In genomic region chr4:1004071-1004418, GRCh38 we compare ENCODE assay signal across 16 cellular contexts. TPM values are rescaled to one million over a fixed set of nuclear protein-coding genes. Genes with fewer than 3 reads are reported as not detected.
DNase-seq lines count a peak whose midpoint lies in the region; ATAC-seq and TF ChIP-seq lines count a peak whose summit lies in the region.
"Had no signal": no experiment of that assay in that cellular context is flagged by ENCODE, and none has a peak within 500 bp of the region (broad histone marks: within the 10 kb centered on the region; RNA-seq: fewer than 3 reads in every experiment).

No MANE protein-coding gene starts in this region.

- no peak overlapping the region for H3K4me3 ChIP-seq in endodermal cell (ENCODE audit: low read length)
- no peak overlapping the region for H3K4me3 ChIP-seq in neuronal stem cell (ENCODE audit: low read length in 2 of 2)
- H3K4me3 ChIP-seq: GM12878 had no signal

- H3K18ac ChIP-seq in H9 (ENCODE audit: insufficient read length, low read depth, low read length) (no peak overlapping the region), neuronal stem cell (ENCODE audit: low read length) (peak overlapping the region; percentile 97)

- no peak for DNase-seq in H9
- no peak for DNase-seq in endodermal cell
- no peak for DNase-seq in neuronal stem cell (ENCODE audit: low spot score)
- DNase-seq in foreskin keratinocyte: no peak
- DNase-seq: C1 segment of cervical spinal cord, Caco-2, DMS153, DND-41, GOT3, H7 had no signal

- H3K4me3 Mint-ChIP-seq in H9: peak overlapping the region; percentile 33 to 44; a peak in 2 of 5 replicates
- peak overlapping the region; percentile 27 for H3K4me3 Mint-ChIP-seq in endodermal cell
- H3K4me3 Mint-ChIP-seq: CD4-positive, alpha-beta memory T cell had no signal

- no peak overlapping the region for H4K5ac ChIP-seq in H9 (ENCODE audit: insufficient read length, low read depth, low read length)

- H3K27me3 ChIP-seq in H9 (ENCODE audit: insufficient read depth, low read length): peaks cover 37% of the 10 kb centered on the region; the same call in 1 of the 2 replicates
- peaks cover 100% of the 10 kb centered on the region for H3K27me3 ChIP-seq in endodermal cell (ENCODE audit: control insufficient read depth, insufficient read depth, low read length, poor library complexity, severe bottlenecking)
- H3K27me3 ChIP-seq in neuronal stem cell (ENCODE audit: control insufficient read depth in 3 of 3, insufficient read depth in 3 of 3, low read depth in 1 of 3, low read length in 3 of 3): peaks cover 29 to 92% (median 81%) of the 10 kb centered on the region in 3 experiments
- peaks cover 88% of the 10 kb centered on the region for H3K27me3 ChIP-seq in foreskin keratinocyte

- no peak for TF ChIP-seq CTCF in H9 (conservative IDR thresholded peaks at IDR 0.05)
- no peak for TF ChIP-seq CTCF in endodermal cell (conservative IDR thresholded peaks at IDR 0.05)
- no peak for TF ChIP-seq CTCF in foreskin keratinocyte (conservative IDR thresholded peaks at IDR 0.05)

- H3K36me3 Mint-ChIP-seq in H9 (ENCODE audit: insufficient read depth in 1 of 3, low read depth in 3 of 3) (no peaks in the 10 kb centered on the region), endodermal cell (ENCODE audit: low read depth) (no peaks in the 10 kb centered on the region)
- H3K36me3 Mint-ChIP-seq: CD4-positive, alpha-beta memory T cell had no signal

- WGBS in H9 (ENCODE audit: extremely low coverage, insufficient read length, low lambda C conversion rate): no CpG with 5 or more reads among the region's 13 CpGs
- 91 to 93% methylated on average over 7 to 13 of the region's 13 CpGs for WGBS in endodermal cell (ENCODE audit: insufficient coverage in 1 of 2, insufficient read length in 1 of 2), 2 experiments
- WGBS in neuronal stem cell (ENCODE audit: extremely low coverage in 2 of 2, insufficient read length in 2 of 2, insufficient replicate concordance in 1 of 2), 2 donors: no CpG with 5 or more reads among the region's 13 CpGs

- H2AFZ ChIP-seq in H9 (ENCODE audit: low read length): no peak overlapping the region
- no peak overlapping the region for H2AFZ ChIP-seq in neuronal stem cell (ENCODE audit: low read length)

- H3K9me3 Mint-ChIP-seq in H9: peaks cover 3 to 13% of the 10 kb centered on the region in 2 experiments; a peak in 4 of 5 replicates
- H3K9me3 Mint-ChIP-seq in endodermal cell: peaks cover 16% of the 10 kb centered on the region

- H3K36me3 ChIP-seq in endodermal cell (ENCODE audit: control insufficient read depth, insufficient read depth, low read length) (no peaks in the 10 kb centered on the region), neuronal stem cell (replicated peaks in 1 of 2; ENCODE audit: control insufficient read depth in 2 of 2, insufficient read depth in 2 of 2, low read length in 2 of 2) (no peaks in the 10 kb centered on the region)

- H3K27ac ChIP-seq in H9 (ENCODE audit: insufficient read length, low read depth, low read length) (no peak overlapping the region), endodermal cell (ENCODE audit: low read depth, low read length) (no peak overlapping the region), neuronal stem cell (replicated peaks; ENCODE audit: low read length) (no peak overlapping the region), foreskin keratinocyte (no peak overlapping the region)

- no peak overlapping the region for H4K91ac ChIP-seq in H9 (ENCODE audit: insufficient read length, low read depth, low read length)
- no peak overlapping the region for H4K91ac ChIP-seq in neuronal stem cell (ENCODE audit: low read depth, low read length, poor library complexity)

- H3K23ac ChIP-seq in H9 (ENCODE audit: insufficient read length, low read depth, low read length) (no peak overlapping the region), neuronal stem cell (ENCODE audit: low read depth, low read length, poor library complexity) (peak overlapping the region; percentile 85)

- H3K27me3 Mint-ChIP-seq in H9 (ENCODE audit: low read depth) (peaks cover 85% of the 10 kb centered on the region), endodermal cell (ENCODE audit: insufficient read depth) (peaks cover 83% of the 10 kb centered on the region)

- no peak overlapping the region for H3K9ac ChIP-seq in H9 (ENCODE audit: extremely low read depth, insufficient read length, low read length)
- H3K9ac ChIP-seq in endodermal cell (ENCODE audit: extremely low read depth, low read length, poor library complexity, severe bottlenecking): no peak overlapping the region
- no peak overlapping the region for H3K9ac ChIP-seq in neuronal stem cell (ENCODE audit: low read depth, low read length, poor library complexity)

- H3K4ac ChIP-seq in H9 (ENCODE audit: low read depth, low read length) (no peak overlapping the region), neuronal stem cell (ENCODE audit: low read length) (no peak overlapping the region)

- H3K9me3 ChIP-seq in H9 (ENCODE audit: control insufficient read depth, low read depth, low read length) (no peaks in the 10 kb centered on the region), endodermal cell (ENCODE audit: control insufficient read depth, low read length) (peaks cover 10% of the 10 kb centered on the region), neuronal stem cell (replicated peaks in 1 of 2; ENCODE audit: control insufficient read depth in 2 of 2, insufficient read depth in 1 of 2, low read depth in 1 of 2, low read length in 2 of 2) (peaks cover 4 to 6% of the 10 kb centered on the region in 2 donors)

- no peaks in the 10 kb centered on the region for H3K79me2 ChIP-seq in H9 (ENCODE audit: insufficient read depth, low read length)

- no peaks in the 10 kb centered on the region for H4K20me1 ChIP-seq in H9 (ENCODE audit: control insufficient read depth, insufficient read depth, insufficient read length)

- H2BK15ac ChIP-seq in H9 (ENCODE audit: low read depth, low read length): no peak overlapping the region
- H2BK15ac ChIP-seq in neuronal stem cell (ENCODE audit: low read length): peak overlapping the region; percentile 96

- H3K23me2 ChIP-seq in H9 (ENCODE audit: insufficient read length, low read depth, low read length, poor library complexity, severe bottlenecking): peaks cover 12% of the 10 kb centered on the region

- H3K79me1 ChIP-seq in H9 (ENCODE audit: insufficient read depth, low read depth, low read length, poor library complexity, severe bottlenecking) (no peaks in the 10 kb centered on the region), neuronal stem cell (ENCODE audit: low read depth, low read length) (no peaks in the 10 kb centered on the region)

- H2AK5ac ChIP-seq in H9 (ENCODE audit: insufficient read length, low read length) (no peak overlapping the region), neuronal stem cell (ENCODE audit: low read depth, low read length) (no peak overlapping the region)

- no peak overlapping the region for H3T11ph ChIP-seq in H9 (ENCODE audit: low read length)

- H4K8ac ChIP-seq in H9 (replicated peaks; ENCODE audit: insufficient read length, low read depth, low read length): no peak overlapping the region
- no peak overlapping the region for H4K8ac ChIP-seq in neuronal stem cell (ENCODE audit: low read depth, low read length)

- H3K4me2 ChIP-seq in H9 (ENCODE audit: insufficient read depth, insufficient read length, low read length): no peak overlapping the region
- H3K4me2 ChIP-seq in neuronal stem cell (ENCODE audit: insufficient read depth, low read length, poor library complexity, severe bottlenecking): no peak overlapping the region

- H3K27ac Mint-ChIP-seq in H9 (no peak overlapping the region), endodermal cell (no peak overlapping the region)
- H3K27ac Mint-ChIP-seq: CD4-positive, alpha-beta memory T cell had no signal

- H3K14ac ChIP-seq in H9 (ENCODE audit: insufficient read depth, low read length) (no peak overlapping the region), neuronal stem cell (ENCODE audit: low read length) (peak overlapping the region; percentile 97)

- no peak overlapping the region for H2BK5ac ChIP-seq in H9 (ENCODE audit: insufficient read length, low read length)
- H2BK5ac ChIP-seq in neuronal stem cell (ENCODE audit: low read length): no peak overlapping the region

- H2BK120ac ChIP-seq in H9 (ENCODE audit: low read depth, low read length, poor library complexity, severe bottlenecking) (no peak overlapping the region), neuronal stem cell (ENCODE audit: low read depth, low read length) (no peak overlapping the region)

- H2BK20ac ChIP-seq in H9 (ENCODE audit: low read depth, low read length, poor library complexity, severe bottlenecking): no peak overlapping the region

- ATAC-seq in HG02852 (IDR thresholded peaks at IDR 0.05; ENCODE audit: unreplicated experiment) (no peak), foreskin keratinocyte (no peak), HG03196 (IDR thresholded peaks at IDR 0.05; ENCODE audit: unreplicated experiment) (no peak)
- ATAC-seq: GM12878, HCT116 had no signal

- H3K56ac ChIP-seq in H9 (ENCODE audit: insufficient read length, low read depth, low read length): no peak overlapping the region

- H3K4me1 ChIP-seq in H9 (ENCODE audit: insufficient read depth, low read length) (no peaks in the 10 kb centered on the region), endodermal cell (ENCODE audit: control insufficient read depth, insufficient read depth, low read length) (no peaks in the 10 kb centered on the region), neuronal stem cell (ENCODE audit: control insufficient read depth in 2 of 2, insufficient read depth in 1 of 2, low read depth in 1 of 2, low read length in 2 of 2) (peaks cover 10 to 11% of the 10 kb centered on the region in 2 donors), foreskin keratinocyte (no peaks in the 10 kb centered on the region)

- H2BK12ac ChIP-seq in H9 (ENCODE audit: insufficient read length, low read depth, low read length): no peak overlapping the region
- no peak overlapping the region for H2BK12ac ChIP-seq in neuronal stem cell (ENCODE audit: low read length)

- H3K4me1 Mint-ChIP-seq in H9 (peaks cover 7 to 8% of the 10 kb centered on the region in 2 experiments), endodermal cell (peaks cover 3% of the 10 kb centered on the region)

RNA-seq across cellular contexts. Expression of gene FGFRL1, which starts 7.4 kb away (rescaled TPM):
- total RNA-seq in H9 (2021) (25.8 and 26.1 TPM in 2 replicates), endodermal cell (10 to 100 TPM; 51.0 to 93.3 TPM), foreskin keratinocyte (6.0 and 6.6 TPM in 2 replicates)
- polyA plus RNA-seq in endodermal cell (2013, experiment 1 of 2): 33.2 TPM
- polyA plus RNA-seq in endodermal cell (2013, experiment 2 of 2): 31.8 TPM
- 67.8 TPM for polyA plus RNA-seq in neuronal stem cell (2013, experiment 1 of 2)
- 66.3 TPM for polyA plus RNA-seq in neuronal stem cell (2013, experiment 2 of 2)
- polyA plus RNA-seq in foreskin keratinocyte: 5.0 and 5.5 TPM in 2 replicates

RNA-seq across cellular contexts. Expression of gene SLC26A1, which starts 10.8 kb away (rescaled TPM):
- total RNA-seq in H9 (2021) (0.09 and 0.13 TPM in 2 replicates), endodermal cell (1 to 10 TPM in 1 of 2 donors, under 1 TPM in 1; 0.55 to 1.0 TPM), foreskin keratinocyte (not detected in 2 replicates)
- 0.21 TPM for polyA plus RNA-seq in endodermal cell (2013, experiment 1 of 2)
- 0.08 TPM for polyA plus RNA-seq in endodermal cell (2013, experiment 2 of 2)
- 0.13 TPM for polyA plus RNA-seq in neuronal stem cell (2013, experiment 1 of 2)
- 0.15 TPM for polyA plus RNA-seq in neuronal stem cell (2013, experiment 2 of 2)
- polyA plus RNA-seq in foreskin keratinocyte: not detected in 2 replicates
- polyA plus RNA-seq: BJ had no signal

RNA-seq across cellular contexts. Expression of gene IDUA, which starts 17.2 kb away (rescaled TPM):
- total RNA-seq in H9 (2021): 9.4 and 14.5 TPM in 2 replicates
- 10 to 100 TPM; 22.4 to 25.6 TPM for total RNA-seq in endodermal cell
- 4.3 TPM for polyA plus RNA-seq in endodermal cell (2013, experiment 1 of 2)
- polyA plus RNA-seq in endodermal cell (2013, experiment 2 of 2): 3.6 TPM
- 6.9 TPM for polyA plus RNA-seq in neuronal stem cell (2013, experiment 1 of 2)
- polyA plus RNA-seq in neuronal stem cell (2013, experiment 2 of 2): 5.7 TPM
- 2.0 and 2.3 TPM in 2 replicates for total RNA-seq in foreskin keratinocyte
- 1.8 and 2.3 TPM in 2 replicates for polyA plus RNA-seq in foreskin keratinocyte

RNA-seq across cellular contexts. Expression of gene DGKQ, which starts 30.7 kb away (rescaled TPM):
- total RNA-seq in H9 (2021) (11.4 and 12.4 TPM in 2 replicates), endodermal cell (10 to 100 TPM; 26.3 to 31.1 TPM), foreskin keratinocyte (9.1 and 12.2 TPM in 2 replicates)
- polyA plus RNA-seq in endodermal cell (2013, experiment 1 of 2): 7.8 TPM
- 8.3 TPM for polyA plus RNA-seq in endodermal cell (2013, experiment 2 of 2)
- polyA plus RNA-seq in neuronal stem cell (2013, experiment 1 of 2): 5.4 TPM
- polyA plus RNA-seq in neuronal stem cell (2013, experiment 2 of 2): 5.2 TPM
- polyA plus RNA-seq in foreskin keratinocyte: 5.4 and 7.0 TPM in 2 replicates
